ENCODE assay signal across 1 cellular context in the genomic region with DNA sequence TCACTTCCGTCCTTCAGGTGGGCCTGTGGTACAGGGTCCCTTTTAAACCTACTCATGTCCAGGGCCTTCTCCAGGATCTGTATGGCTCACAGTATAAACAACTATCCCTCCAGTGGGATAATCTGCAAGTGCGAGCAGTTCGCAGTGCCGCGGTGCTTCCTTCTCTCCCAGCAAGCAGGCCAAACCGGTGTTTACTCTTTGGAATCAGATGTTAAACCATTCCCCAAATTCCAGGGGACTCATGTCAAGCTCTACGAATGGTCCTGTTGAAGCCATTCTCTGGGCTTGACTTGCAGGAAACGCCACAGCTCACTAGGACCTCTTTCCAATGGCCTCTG.
TF ChIP-seq lines count a peak whose summit lies in the region.

No MANE protein-coding gene starts in this region.

TF ChIP-seq in A549, 52 proteins besides CTCF, POLR2A, EP300 and RAD21 (continued from another document):
- TF ChIP-seq, protein P1, sequence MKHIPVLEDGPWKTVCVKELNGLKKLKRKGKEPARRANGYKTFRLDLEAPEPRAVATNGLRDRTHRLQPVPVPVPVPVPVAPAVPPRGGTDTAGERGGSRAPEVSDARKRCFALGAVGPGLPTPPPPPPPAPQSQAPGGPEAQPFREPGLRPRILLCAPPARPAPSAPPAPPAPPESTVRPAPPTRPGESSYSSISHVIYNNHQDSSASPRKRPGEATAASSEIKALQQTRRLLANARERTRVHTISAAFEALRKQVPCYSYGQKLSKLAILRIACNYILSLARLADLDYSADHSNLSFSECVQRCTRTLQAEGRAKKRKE (CRISPR knock-in tag; IDR thresholded peaks at IDR 0.05; ENCODE audit: low read depth) = no peak
- TF ChIP-seq, protein P2, sequence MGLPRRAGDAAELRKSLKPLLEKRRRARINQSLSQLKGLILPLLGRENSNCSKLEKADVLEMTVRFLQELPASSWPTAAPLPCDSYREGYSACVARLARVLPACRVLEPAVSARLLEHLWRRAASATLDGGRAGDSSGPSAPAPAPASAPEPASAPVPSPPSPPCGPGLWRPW (IDR thresholded peaks at IDR 0.05) = no peak
- TF ChIP-seq CBX8 (IDR thresholded peaks at IDR 0.05) = no peak
- TF ChIP-seq TP53 (CRISPR knock-in tag; IDR thresholded peaks at IDR 0.05) = no peak
